1 cellular context compared by ENCODE assay signal in the genomic region with DNA sequence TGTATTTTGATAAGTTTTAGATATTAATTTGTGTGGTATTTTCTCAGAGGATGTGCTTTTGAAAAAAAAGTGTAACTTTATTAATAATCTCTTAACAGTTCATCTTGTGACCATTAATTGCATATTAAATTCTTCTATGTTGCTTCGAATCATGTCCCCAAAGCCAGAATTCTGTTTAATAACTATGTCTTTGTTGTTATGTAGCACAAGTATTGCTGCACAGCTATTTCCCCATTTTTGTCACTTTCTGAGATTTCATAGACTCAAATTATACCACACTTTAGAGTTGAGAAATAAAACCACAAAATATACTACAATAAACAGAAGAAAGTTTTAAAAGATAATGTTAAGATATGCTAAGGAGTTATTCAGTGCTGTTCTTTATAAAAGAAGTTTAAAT.
TF ChIP-seq lines count a peak whose summit lies in the region.

No MANE protein-coding gene starts in this region.

TF ChIP-seq in HCT116, 20 proteins besides CTCF, POLR2A, EP300 and RAD21 (continued from another document):
- TF ChIP-seq, protein P1, sequence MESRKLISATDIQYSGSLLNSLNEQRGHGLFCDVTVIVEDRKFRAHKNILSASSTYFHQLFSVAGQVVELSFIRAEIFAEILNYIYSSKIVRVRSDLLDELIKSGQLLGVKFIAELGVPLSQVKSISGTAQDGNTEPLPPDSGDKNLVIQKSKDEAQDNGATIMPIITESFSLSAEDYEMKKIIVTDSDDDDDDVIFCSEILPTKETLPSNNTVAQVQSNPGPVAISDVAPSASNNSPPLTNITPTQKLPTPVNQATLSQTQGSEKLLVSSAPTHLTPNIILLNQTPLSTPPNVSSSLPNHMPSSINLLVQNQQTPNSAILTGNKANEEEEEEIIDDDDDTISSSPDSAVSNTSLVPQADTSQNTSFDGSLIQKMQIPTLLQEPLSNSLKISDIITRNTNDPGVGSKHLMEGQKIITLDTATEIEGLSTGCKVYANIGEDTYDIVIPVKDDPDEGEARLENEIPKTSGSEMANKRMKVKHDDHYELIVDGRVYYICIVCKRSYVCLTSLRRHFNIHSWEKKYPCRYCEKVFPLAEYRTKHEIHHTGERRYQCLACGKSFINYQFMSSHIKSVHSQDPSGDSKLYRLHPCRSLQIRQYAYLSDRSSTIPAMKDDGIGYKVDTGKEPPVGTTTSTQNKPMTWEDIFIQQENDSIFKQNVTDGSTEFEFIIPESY (IDR thresholded peaks at IDR 0.05; ENCODE audit: extremely low read depth, insufficient replicate concordance, low read length), result no peak
- TF ChIP-seq, protein P2, sequence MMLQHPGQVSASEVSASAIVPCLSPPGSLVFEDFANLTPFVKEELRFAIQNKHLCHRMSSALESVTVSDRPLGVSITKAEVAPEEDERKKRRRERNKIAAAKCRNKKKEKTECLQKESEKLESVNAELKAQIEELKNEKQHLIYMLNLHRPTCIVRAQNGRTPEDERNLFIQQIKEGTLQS (IDR thresholded peaks at IDR 0.05), result no peak
- TF ChIP-seq YY1 (IDR thresholded peaks at IDR 0.05; ENCODE audit: extremely low read depth, insufficient replicate concordance, low read depth, low read length) (no peak), JUND (IDR thresholded peaks at IDR 0.05) (no peak), CEBPB (IDR thresholded peaks at IDR 0.05; ENCODE audit: low read depth) (no peak), CBX3 (IDR thresholded peaks at IDR 0.05; ENCODE audit: low read depth) (no peak)
- TF ChIP-seq, protein P3, sequence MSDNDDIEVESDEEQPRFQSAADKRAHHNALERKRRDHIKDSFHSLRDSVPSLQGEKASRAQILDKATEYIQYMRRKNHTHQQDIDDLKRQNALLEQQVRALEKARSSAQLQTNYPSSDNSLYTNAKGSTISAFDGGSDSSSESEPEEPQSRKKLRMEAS (IDR thresholded peaks at IDR 0.05), result no peak
